Comparison of ENCODE assay signal across 17 cellular contexts in the genomic region with DNA sequence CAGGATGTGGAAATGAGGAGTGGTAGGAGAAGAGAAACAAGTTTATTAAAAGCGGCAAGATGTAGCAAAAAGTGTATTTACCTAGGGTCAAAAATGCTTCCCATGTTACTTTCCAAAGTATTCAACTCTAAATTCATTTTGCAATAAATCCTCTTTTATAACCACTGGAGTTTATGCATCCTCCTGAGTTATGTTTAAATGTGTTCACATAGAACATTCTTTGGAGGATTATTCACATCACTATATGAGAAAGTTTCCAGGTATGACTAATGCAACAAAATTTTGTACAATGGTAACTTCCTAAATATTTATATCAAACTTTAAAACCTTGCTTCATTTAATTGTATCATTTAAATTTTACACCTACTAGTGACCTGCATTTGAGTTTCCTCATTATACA.
DNase-seq lines count a peak whose midpoint lies in the region; TF ChIP-seq lines count a peak whose summit lies in the region.
"Had no signal": no experiment of that assay in that cellular context is flagged by ENCODE, and none has a peak within 500 bp of the region (broad histone marks: within the 10 kb centered on the region; RNA-seq: fewer than 3 reads in every experiment).

No MANE protein-coding gene starts in this region.

- no peak overlapping the region for H3K9ac ChIP-seq in mammary epithelial cell (ENCODE audit: insufficient read depth, low read length)

- dilution Hi-C loops in mammary epithelial cell (cut with HindIII; ENCODE audit: low sequenced_read_pairs), result no loop called here

- intact Hi-C loops in mammary epithelial cell (cut with micrococcal nuclease), result loop anchor here (2.0 kb wide), 1 partner anchor 22 kb away; no protein-coding TSS in a partner anchor

- BruUV-seq in mammary epithelial cell (replicated peaks; lab: Mats Ljungman, UMichigan), result no TSS peak

- H3K27me3 ChIP-seq in AG04450 (ENCODE audit: control insufficient read depth, insufficient read depth, low read length) (no peaks in the 10 kb centered on the region), mammary epithelial cell (ENCODE audit: insufficient read depth, low read length) (no peaks in the 10 kb centered on the region)
- H3K27me3 ChIP-seq: Peyer's patch had no signal

- peak overlapping the region; percentile 58 for H3K4me2 ChIP-seq in mammary epithelial cell (ENCODE audit: insufficient read depth, low read depth, low read length)

- no peaks in the 10 kb centered on the region for H3K9me3 ChIP-seq in AG04450 (ENCODE audit: control insufficient read depth, insufficient read depth, low read length)
- H3K9me3 ChIP-seq in mammary epithelial cell (replicated peaks; ENCODE audit: insufficient read depth, low read length), result no peaks in the 10 kb centered on the region
- H3K9me3 ChIP-seq: left ventricle myocardium inferior, Peyer's patch had no signal

- in situ Hi-C loops in mammary epithelial cell (cut with MboI; ENCODE audit: low sequenced_read_pairs in 2 of 2), result no loop called here

- H3K4me3 ChIP-seq in AG04450 (ENCODE audit: low read depth, low read length), result no peak overlapping the region
- no peak overlapping the region for H3K4me3 ChIP-seq in mammary epithelial cell (replicated peaks in 1 of 3; ENCODE audit: insufficient read depth in 1 of 3, low read depth in 2 of 3, low read length in 3 of 3)
- H3K4me3 ChIP-seq: left ventricle myocardium inferior, Peyer's patch had no signal

- H3K36me3 ChIP-seq in mammary epithelial cell (ENCODE audit: insufficient read depth, low read length), result no peaks in the 10 kb centered on the region
- H3K36me3 ChIP-seq: left ventricle myocardium inferior, Peyer's patch had no signal

- no peaks in the 10 kb centered on the region for H3K79me2 ChIP-seq in mammary epithelial cell (ENCODE audit: insufficient read depth, low read length)

- no peaks in the 10 kb centered on the region for H4K20me1 ChIP-seq in mammary epithelial cell (ENCODE audit: insufficient read depth, low read length)

- TF ChIP-seq CTCF in AG04450 (IDR thresholded peaks at IDR 0.05; ENCODE audit: low read depth, low read length) (no peak), mammary epithelial cell (conservative IDR thresholded peaks at IDR 0.05 in 1 of 2, IDR thresholded peaks at IDR 0.05 in 1 of 2; ENCODE audit: extremely low read depth in 1 of 2, insufficient read depth in 1 of 2, low read depth in 1 of 2, low read length in 2 of 2) (no peak)

- POLR2A ChIA-PET in AG04450 (lab: Yijun Ruan, JAX), result interaction anchor here (0.7 kb wide), 1 partner anchor 57 kb away, joined by 3 read pairs; no protein-coding TSS in a partner anchor

- no peak overlapping the region for H2AFZ ChIP-seq in mammary epithelial cell (ENCODE audit: low read depth, low read length)

- 87% methylated on average over 1 of the region's 1 CpG for WGBS in mammary epithelial cell (ENCODE audit: low coverage, missing lambda C conversion rate)

- H3K27ac ChIP-seq in AG04450 (ENCODE audit: low read depth, low read length) (no peak overlapping the region), mammary epithelial cell (ENCODE audit: insufficient read depth, low read depth, low read length) (peak overlapping the region; percentile 36)
- H3K27ac ChIP-seq: left ventricle myocardium inferior, Peyer's patch had no signal

- CTCF ChIA-PET in AG04450 (lab: Charles Lee) (no interaction called here), mammary epithelial cell (lab: Charles Lee; ENCODE audit: low non-redundant PET) (no interaction called here)

- DNase-seq in AG04450 (ENCODE audit: low read depth, low spot score) (peak; percentile 57), HS-5 (ENCODE audit: low read depth) (peak; percentile 71), mammary epithelial cell (peak; percentile 52), iris pigment epithelial cell (ENCODE audit: low read depth) (peak; percentile 87), NCI-H2029 treated with DMSO at 0.1 percent for 48 hours (lab: John Stamatoyannopoulos, UW) (no peak), NCI-H446 (lab: John Stamatoyannopoulos, UW) (no peak), NCI-H748 treated with DMSO at 0.1 percent for 48 hours (lab: John Stamatoyannopoulos, UW) (no peak)
- no peak for DNase-seq in stimulated activated CD4-positive, alpha-beta T cell treated with anti-CD3 and anti-CD28 coated beads, Interleukin-4, amount 100 ng/mL, for 4 hours
- DNase-seq: activated B cell treated with CpG ODN at 0.5 μM for 24 hours; activated gamma-delta T cell; anterior cingulate cortex; cortex of kidney; left ventricle myocardium inferior; NCI-H526; Peyer's patch; stimulated activated CD4-positive, alpha-beta T cell treated with anti-CD3 and anti-CD28 coated beads, Interleukin-12 subunit alpha, Interleukin-12 subunit beta, amount 100 ng/mL, for 4 hours; stimulated activated naive CD8-positive, alpha-beta T cell treated with anti-CD3 and anti-CD28 coated beads, Interleukin-15, Interleukin-2, amounts not matched to agents 100 U/mL and 50 U/mL, for 24 hours had no signal

- peaks cover 16% of the 10 kb centered on the region for H3K4me1 ChIP-seq in mammary epithelial cell (ENCODE audit: insufficient read depth, low read length)
- H3K4me1 ChIP-seq: left ventricle myocardium inferior, Peyer's patch had no signal

Comparison
In these comparisons a context has a peak if more than half of its experiments do, and no peak if none do; other contexts are left out.
1. DNase-seq: peak in AG04450 (single experiment), HS-5 (single experiment), mammary epithelial cell (single experiment) and iris pigment epithelial cell (single experiment); none in NCI-H2029 treated with DMSO at 0.1 percent for 48 hours (single experiment), stimulated activated CD4-positive, alpha-beta T cell treated with anti-CD3 and anti-CD28 coated beads, Interleukin-4, amount 100 ng/mL, for 4 hours (0 of 2), NCI-H446 (0 of 2) and NCI-H748 treated with DMSO at 0.1 percent for 48 hours (single experiment).